ENCODE assay signal across 1 cellular context in the genomic region with DNA sequence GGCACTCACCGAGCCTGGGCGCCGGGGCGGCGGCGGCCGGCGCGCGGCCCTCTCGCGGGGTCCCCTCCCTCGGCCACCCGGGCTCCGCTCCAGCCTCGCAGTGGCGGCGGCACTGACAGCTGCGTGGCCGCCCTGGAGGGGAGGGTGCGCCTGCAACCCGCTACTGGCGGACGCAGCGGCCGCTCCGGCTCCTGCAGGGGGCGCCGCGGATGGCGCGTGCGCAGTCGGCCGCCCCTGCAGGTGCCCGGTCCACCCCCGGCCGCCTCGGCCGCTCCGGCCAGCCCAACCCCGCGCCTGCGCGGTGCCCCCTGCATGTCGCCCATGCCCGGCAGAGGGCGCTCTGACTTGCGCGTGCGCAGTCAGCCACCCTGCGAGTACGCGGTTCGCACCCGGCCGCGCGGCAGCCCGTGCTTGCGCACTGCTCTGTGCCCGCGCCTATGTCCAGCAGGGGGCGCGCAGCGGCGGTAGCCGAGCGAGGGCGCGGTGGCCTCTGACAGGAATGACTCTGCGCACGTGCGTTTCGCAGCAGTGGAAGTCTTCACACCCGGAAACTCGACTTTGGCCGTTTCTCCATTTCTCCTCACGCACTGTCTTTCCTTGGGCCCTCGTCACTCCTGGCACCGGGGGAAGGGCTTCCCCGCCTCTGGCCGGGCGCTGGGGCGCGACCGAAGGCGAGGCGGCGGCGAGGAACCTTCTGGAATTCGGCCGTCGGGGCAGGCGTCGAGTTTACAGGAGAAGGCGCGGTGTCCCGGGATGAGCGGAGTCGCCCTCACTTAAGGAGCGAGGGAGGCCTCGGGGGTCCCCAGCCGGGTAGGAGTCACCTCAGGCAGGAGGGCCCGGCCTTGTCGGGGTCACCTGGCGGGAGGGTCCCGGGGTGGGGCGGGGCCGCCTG.
A peak's percentile ranks its signal among the peaks of the same experiment; 100 is the strongest.
TF ChIP-seq lines count a peak whose summit lies in the region.

A gene (minus strand): TSS at position 165 of the 892 bp plus-strand sequence. CDS start 14,262 bp downstream, outside the sequence.

TF ChIP-seq in HepG2, 621 proteins besides CTCF, POLR2A, EP300 and RAD21 (continued from another document and continues in another):
- TF ChIP-seq, protein P1, sequence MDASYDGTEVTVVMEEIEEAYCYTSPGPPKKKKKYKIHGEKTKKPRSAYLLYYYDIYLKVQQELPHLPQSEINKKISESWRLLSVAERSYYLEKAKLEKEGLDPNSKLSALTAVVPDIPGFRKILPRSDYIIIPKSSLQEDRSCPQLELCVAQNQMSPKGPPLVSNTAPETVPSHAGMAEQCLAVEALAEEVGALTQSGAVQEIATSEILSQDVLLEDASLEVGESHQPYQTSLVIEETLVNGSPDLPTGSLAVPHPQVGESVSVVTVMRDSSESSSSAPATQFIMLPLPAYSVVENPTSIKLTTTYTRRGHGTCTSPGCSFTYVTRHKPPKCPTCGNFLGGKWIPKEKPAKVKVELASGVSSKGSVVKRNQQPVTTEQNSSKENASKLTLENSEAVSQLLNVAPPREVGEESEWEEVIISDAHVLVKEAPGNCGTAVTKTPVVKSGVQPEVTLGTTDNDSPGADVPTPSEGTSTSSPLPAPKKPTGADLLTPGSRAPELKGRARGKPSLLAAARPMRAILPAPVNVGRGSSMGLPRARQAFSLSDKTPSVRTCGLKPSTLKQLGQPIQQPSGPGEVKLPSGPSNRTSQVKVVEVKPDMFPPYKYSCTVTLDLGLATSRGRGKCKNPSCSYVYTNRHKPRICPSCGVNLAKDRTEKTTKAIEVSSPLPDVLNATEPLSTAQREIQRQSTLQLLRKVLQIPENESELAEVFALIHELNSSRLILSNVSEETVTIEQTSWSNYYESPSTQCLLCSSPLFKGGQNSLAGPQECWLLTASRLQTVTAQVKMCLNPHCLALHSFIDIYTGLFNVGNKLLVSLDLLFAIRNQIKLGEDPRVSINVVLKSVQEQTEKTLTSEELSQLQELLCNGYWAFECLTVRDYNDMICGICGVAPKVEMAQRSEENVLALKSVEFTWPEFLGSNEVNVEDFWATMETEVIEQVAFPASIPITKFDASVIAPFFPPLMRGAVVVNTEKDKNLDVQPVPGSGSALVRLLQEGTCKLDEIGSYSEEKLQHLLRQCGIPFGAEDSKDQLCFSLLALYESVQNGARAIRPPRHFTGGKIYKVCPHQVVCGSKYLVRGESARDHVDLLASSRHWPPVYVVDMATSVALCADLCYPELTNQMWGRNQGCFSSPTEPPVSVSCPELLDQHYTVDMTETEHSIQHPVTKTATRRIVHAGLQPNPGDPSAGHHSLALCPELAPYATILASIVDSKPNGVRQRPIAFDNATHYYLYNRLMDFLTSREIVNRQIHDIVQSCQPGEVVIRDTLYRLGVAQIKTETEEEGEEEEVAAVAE (CRISPR knock-in tag; IDR thresholded peaks at IDR 0.05; ENCODE audit: borderline replicate concordance) = peak; percentile 90
- peak; percentile 27; the same call in 1 of the 2 replicates for TF ChIP-seq HCFC1 (IDR thresholded peaks at IDR 0.05; ENCODE audit: low read depth, low read length)
- peak; percentile 80; the same call in 1 of the 2 replicates for TF ChIP-seq SNAPC2 (CRISPR knock-in tag; IDR thresholded peaks at IDR 0.05)
- no peak for TF ChIP-seq TRIM24 (CRISPR knock-in tag; IDR thresholded peaks at IDR 0.05)
- TF ChIP-seq, protein P2, sequence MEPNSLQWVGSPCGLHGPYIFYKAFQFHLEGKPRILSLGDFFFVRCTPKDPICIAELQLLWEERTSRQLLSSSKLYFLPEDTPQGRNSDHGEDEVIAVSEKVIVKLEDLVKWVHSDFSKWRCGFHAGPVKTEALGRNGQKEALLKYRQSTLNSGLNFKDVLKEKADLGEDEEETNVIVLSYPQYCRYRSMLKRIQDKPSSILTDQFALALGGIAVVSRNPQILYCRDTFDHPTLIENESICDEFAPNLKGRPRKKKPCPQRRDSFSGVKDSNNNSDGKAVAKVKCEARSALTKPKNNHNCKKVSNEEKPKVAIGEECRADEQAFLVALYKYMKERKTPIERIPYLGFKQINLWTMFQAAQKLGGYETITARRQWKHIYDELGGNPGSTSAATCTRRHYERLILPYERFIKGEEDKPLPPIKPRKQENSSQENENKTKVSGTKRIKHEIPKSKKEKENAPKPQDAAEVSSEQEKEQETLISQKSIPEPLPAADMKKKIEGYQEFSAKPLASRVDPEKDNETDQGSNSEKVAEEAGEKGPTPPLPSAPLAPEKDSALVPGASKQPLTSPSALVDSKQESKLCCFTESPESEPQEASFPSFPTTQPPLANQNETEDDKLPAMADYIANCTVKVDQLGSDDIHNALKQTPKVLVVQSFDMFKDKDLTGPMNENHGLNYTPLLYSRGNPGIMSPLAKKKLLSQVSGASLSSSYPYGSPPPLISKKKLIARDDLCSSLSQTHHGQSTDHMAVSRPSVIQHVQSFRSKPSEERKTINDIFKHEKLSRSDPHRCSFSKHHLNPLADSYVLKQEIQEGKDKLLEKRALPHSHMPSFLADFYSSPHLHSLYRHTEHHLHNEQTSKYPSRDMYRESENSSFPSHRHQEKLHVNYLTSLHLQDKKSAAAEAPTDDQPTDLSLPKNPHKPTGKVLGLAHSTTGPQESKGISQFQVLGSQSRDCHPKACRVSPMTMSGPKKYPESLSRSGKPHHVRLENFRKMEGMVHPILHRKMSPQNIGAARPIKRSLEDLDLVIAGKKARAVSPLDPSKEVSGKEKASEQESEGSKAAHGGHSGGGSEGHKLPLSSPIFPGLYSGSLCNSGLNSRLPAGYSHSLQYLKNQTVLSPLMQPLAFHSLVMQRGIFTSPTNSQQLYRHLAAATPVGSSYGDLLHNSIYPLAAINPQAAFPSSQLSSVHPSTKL (CRISPR knock-in tag; IDR thresholded peaks at IDR 0.05) = peak; percentile 75
- TF ChIP-seq ZNF777 (CRISPR knock-in tag; IDR thresholded peaks at IDR 0.05) = peak; percentile 79
- TF ChIP-seq CBX2 (IDR thresholded peaks at IDR 0.05; ENCODE audit: low read depth, low read length) = no peak
- TF ChIP-seq CBX2 (CRISPR knock-in tag; IDR thresholded peaks at IDR 0.05; ENCODE audit: low read depth) = peak; percentile 97; the same call in 1 of the 2 replicates
- TF ChIP-seq RBM39 (IDR thresholded peaks at IDR 0.05; ENCODE audit: low read depth, low read length, poor library complexity, severe bottlenecking) = peak; percentile 44
- TF ChIP-seq RBM22 (optimal IDR thresholded peaks at IDR 0.05; ENCODE audit: low read length) = no peak
- peak; percentile 88; the same call in 1 of the 2 replicates for TF ChIP-seq NAIF1 (CRISPR knock-in tag; IDR thresholded peaks at IDR 0.05; ENCODE audit: borderline replicate concordance)
- TF ChIP-seq, protein P3, sequence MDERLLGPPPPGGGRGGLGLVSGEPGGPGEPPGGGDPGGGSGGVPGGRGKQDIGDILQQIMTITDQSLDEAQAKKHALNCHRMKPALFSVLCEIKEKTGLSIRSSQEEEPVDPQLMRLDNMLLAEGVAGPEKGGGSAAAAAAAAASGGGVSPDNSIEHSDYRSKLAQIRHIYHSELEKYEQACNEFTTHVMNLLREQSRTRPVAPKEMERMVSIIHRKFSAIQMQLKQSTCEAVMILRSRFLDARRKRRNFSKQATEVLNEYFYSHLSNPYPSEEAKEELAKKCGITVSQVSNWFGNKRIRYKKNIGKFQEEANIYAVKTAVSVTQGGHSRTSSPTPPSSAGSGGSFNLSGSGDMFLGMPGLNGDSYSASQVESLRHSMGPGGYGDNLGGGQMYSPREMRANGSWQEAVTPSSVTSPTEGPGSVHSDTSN (CRISPR knock-in tag; IDR thresholded peaks at IDR 0.05) = no peak
- TF ChIP-seq ZNF264 (CRISPR knock-in tag; IDR thresholded peaks at IDR 0.05) = peak; percentile 93
- no peak for TF ChIP-seq NR2F1 (CRISPR knock-in tag; IDR thresholded peaks at IDR 0.05)
- no peak for TF ChIP-seq NCOR1 (IDR thresholded peaks at IDR 0.05; ENCODE audit: borderline replicate concordance, low read length)
- peak; percentile 97 for TF ChIP-seq ZNF331 (CRISPR knock-in tag; IDR thresholded peaks at IDR 0.05)
- no peak for TF ChIP-seq ZNF282 (IDR thresholded peaks at IDR 0.05; ENCODE audit: partially characterized antibody)
- no peak for TF ChIP-seq HHEX (CRISPR knock-in tag; IDR thresholded peaks at IDR 0.05)
- TF ChIP-seq AKAP8 (CRISPR knock-in tag; IDR thresholded peaks at IDR 0.05) = peak; percentile 87
- TF ChIP-seq, protein P4, sequence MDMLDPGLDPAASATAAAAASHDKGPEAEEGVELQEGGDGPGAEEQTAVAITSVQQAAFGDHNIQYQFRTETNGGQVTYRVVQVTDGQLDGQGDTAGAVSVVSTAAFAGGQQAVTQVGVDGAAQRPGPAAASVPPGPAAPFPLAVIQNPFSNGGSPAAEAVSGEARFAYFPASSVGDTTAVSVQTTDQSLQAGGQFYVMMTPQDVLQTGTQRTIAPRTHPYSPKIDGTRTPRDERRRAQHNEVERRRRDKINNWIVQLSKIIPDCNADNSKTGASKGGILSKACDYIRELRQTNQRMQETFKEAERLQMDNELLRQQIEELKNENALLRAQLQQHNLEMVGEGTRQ (IDR thresholded peaks at IDR 0.05; ENCODE audit: low read depth, low read length) = no peak
- TF ChIP-seq, protein P4 (CRISPR knock-in tag; IDR thresholded peaks at IDR 0.05; ENCODE audit: borderline replicate concordance) = no peak
- TF ChIP-seq, protein P5, sequence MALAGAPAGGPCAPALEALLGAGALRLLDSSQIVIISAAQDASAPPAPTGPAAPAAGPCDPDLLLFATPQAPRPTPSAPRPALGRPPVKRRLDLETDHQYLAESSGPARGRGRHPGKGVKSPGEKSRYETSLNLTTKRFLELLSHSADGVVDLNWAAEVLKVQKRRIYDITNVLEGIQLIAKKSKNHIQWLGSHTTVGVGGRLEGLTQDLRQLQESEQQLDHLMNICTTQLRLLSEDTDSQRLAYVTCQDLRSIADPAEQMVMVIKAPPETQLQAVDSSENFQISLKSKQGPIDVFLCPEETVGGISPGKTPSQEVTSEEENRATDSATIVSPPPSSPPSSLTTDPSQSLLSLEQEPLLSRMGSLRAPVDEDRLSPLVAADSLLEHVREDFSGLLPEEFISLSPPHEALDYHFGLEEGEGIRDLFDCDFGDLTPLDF (CRISPR knock-in tag; IDR thresholded peaks at IDR 0.05) = peak; percentile 82
- peak; percentile 99 for TF ChIP-seq REPIN1 (CRISPR knock-in tag; IDR thresholded peaks at IDR 0.05; ENCODE audit: borderline replicate concordance, low read depth)
- no peak for TF ChIP-seq MBNL3 (CRISPR knock-in tag; conservative IDR thresholded peaks at IDR 0.05)
- no peak for TF ChIP-seq SP1 (IDR thresholded peaks at IDR 0.05)
- peak; percentile 72 for TF ChIP-seq SP1 (CRISPR knock-in tag; IDR thresholded peaks at IDR 0.05)
- TF ChIP-seq NFYC (CRISPR knock-in tag; IDR thresholded peaks at IDR 0.05) = peak; percentile 56
- TF ChIP-seq, protein P6, sequence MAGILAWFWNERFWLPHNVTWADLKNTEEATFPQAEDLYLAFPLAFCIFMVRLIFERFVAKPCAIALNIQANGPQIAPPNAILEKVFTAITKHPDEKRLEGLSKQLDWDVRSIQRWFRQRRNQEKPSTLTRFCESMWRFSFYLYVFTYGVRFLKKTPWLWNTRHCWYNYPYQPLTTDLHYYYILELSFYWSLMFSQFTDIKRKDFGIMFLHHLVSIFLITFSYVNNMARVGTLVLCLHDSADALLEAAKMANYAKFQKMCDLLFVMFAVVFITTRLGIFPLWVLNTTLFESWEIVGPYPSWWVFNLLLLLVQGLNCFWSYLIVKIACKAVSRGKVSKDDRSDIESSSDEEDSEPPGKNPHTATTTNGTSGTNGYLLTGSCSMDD (CRISPR knock-in tag; IDR thresholded peaks at IDR 0.05) = peak; percentile 97
- TF ChIP-seq, protein P7, sequence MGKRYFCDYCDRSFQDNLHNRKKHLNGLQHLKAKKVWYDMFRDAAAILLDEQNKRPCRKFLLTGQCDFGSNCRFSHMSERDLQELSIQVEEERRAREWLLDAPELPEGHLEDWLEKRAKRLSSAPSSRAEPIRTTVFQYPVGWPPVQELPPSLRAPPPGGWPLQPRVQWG (CRISPR knock-in tag; IDR thresholded peaks at IDR 0.05; ENCODE audit: borderline replicate concordance, low read depth) = no peak
- TF ChIP-seq POLR2AphosphoS5 (IDR thresholded peaks at IDR 0.05; ENCODE audit: low read depth, low read length) = no peak
- no peak for TF ChIP-seq ZNF720 (CRISPR knock-in tag; IDR thresholded peaks at IDR 0.05)
- no peak for TF ChIP-seq NFIC (IDR thresholded peaks at IDR 0.05; ENCODE audit: low read length)
- TF ChIP-seq, protein P8, sequence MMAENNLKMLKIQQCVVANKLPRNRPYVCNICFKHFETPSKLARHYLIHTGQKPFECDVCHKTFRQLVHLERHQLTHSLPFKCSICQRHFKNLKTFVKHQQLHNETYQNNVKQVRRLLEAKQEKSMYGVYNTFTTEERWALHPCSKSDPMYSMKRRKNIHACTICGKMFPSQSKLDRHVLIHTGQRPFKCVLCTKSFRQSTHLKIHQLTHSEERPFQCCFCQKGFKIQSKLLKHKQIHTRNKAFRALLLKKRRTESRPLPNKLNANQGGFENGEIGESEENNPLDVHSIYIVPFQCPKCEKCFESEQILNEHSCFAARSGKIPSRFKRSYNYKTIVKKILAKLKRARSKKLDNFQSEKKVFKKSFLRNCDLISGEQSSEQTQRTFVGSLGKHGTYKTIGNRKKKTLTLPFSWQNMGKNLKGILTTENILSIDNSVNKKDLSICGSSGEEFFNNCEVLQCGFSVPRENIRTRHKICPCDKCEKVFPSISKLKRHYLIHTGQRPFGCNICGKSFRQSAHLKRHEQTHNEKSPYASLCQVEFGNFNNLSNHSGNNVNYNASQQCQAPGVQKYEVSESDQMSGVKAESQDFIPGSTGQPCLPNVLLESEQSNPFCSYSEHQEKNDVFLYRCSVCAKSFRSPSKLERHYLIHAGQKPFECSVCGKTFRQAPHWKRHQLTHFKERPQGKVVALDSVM (CRISPR knock-in tag; IDR thresholded peaks at IDR 0.05) = peak; percentile 77; the same call in 1 of the 2 replicates
- TF ChIP-seq ATF1 (CRISPR knock-in tag; IDR thresholded peaks at IDR 0.05) = no peak
- no peak for TF ChIP-seq PHB2 (IDR thresholded peaks at IDR 0.05; ENCODE audit: partially characterized antibody)
